9 cellular contexts compared by ENCODE assay signal in the genomic region with DNA sequence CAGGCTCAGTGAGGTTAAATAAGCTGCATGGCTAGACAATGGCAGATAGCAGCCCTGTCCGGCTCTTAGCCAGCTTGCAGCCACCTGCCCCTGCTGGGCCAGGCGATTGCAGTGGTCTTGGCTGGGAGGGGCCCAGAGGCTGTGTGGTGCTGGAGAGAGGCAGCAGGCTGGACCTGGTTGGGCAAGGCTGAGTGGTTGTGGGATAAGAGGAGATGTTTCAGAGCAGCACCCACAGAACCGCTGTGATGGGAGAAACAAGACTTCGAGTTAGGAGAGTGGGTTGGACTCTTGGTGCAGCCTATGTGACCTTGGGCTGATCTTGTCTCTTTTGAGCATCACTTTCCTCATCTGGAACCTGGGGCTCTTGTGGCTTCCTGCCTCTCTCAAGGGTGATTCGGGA. TPM values are rescaled to one million over a fixed set of nuclear protein-coding genes. Genes with fewer than 3 reads are reported as not detected.
A peak's percentile ranks its signal among the peaks of the same experiment; 100 is the strongest.
DNase-seq lines count a peak whose midpoint lies in the region; ATAC-seq, FAIRE-seq and TF ChIP-seq lines count a peak whose summit lies in the region.
"Had no signal": no experiment of that assay in that cellular context is flagged by ENCODE, and none has a peak within 500 bp of the region (broad histone marks: within the 10 kb centered on the region; RNA-seq: fewer than 3 reads in every experiment).

No MANE protein-coding gene starts in this region.

- H3K27ac ChIP-seq in neutrophil (peak overlapping the region; percentile 95), A673 (ENCODE audit: low read depth, low read length, poor library complexity, severe bottlenecking) (no peak overlapping the region)

- TF ChIP-seq CTCF in neutrophil (IDR thresholded peaks at IDR 0.05) (no peak), A673 (conservative IDR thresholded peaks at IDR 0.05; ENCODE audit: low read depth, low read length) (no peak)

- no TSS peak for BruUV-seq in A673 (replicated peaks; lab: Mats Ljungman, UMichigan)

- TF ChIP-seq POLR2A in GM12891 (IDR thresholded peaks at IDR 0.05; ENCODE audit: low read depth, low read length): no peak; the same call in 1 of the 2 replicates

- H3K4me1 ChIP-seq in neutrophil (ENCODE audit: control insufficient read depth in 1 of 2, insufficient read depth in 1 of 2, low read depth in 1 of 2, low read length in 1 of 2) (peaks cover 97 to 100% of the 10 kb centered on the region in 2 experiments), A673 (ENCODE audit: insufficient read depth, low read length, poor library complexity, severe bottlenecking) (no peaks in the 10 kb centered on the region)

- H3K4me3 ChIP-seq in neutrophil (ENCODE audit: low read depth in 1 of 2, low read length in 1 of 2) (peak overlapping the region; percentile 26 to 56), A673 (ENCODE audit: low read depth, low read length, poor library complexity, severe bottlenecking) (no peak overlapping the region)

- H3K9me3 Mint-ChIP-seq in activated naive CD8-positive, alpha-beta T cell treated with anti-CD3 and anti-CD28 coated beads, Interleukin-2, amount 10 ng/mL, durations not matched to agents 7 days and 5 days: no peaks in the 10 kb centered on the region

- H3K9me3 ChIP-seq in neutrophil (no peaks in the 10 kb centered on the region), A673 (ENCODE audit: low read depth, low read length, poor library complexity, severe bottlenecking) (no peaks in the 10 kb centered on the region)

- peaks cover 60% of the 10 kb centered on the region for H3K4me1 Mint-ChIP-seq in activated naive CD8-positive, alpha-beta T cell treated with anti-CD3 and anti-CD28 coated beads, Interleukin-2, amount 10 ng/mL, durations not matched to agents 7 days and 5 days

- FAIRE-seq in GM12891 (lab: Jason Lieb, UNC): peak; percentile 64

- POLR2A ChIA-PET in activated naive CD8-positive, alpha-beta T cell treated with anti-CD3 and anti-CD28 coated beads, Interleukin-2, amount 10 ng/mL, durations not matched to agents 7 days and 5 days (lab: Charles Lee): interaction anchor here (0.8 to 4.3 kb wide), 4 partner anchors 10 to 50 kb away, joined by 3 to 30 read pairs (median 5); no protein-coding TSS in a partner anchor
- POLR2A ChIA-PET in A673 (lab: Charles Lee; ENCODE audit: low non-redundant PET): no interaction called here

- peak overlapping the region; percentile 98 for H3K27ac Mint-ChIP-seq in activated naive CD8-positive, alpha-beta T cell treated with anti-CD3 and anti-CD28 coated beads, Interleukin-2, amount 10 ng/mL, durations not matched to agents 7 days and 5 days

- peak overlapping the region; percentile 76 for H3K4me3 Mint-ChIP-seq in activated naive CD8-positive, alpha-beta T cell treated with anti-CD3 and anti-CD28 coated beads, Interleukin-2, amount 10 ng/mL, durations not matched to agents 7 days and 5 days

- intact Hi-C loops in A673 (cut with micrococcal nuclease; ENCODE audit: unreplicated experiment): no loop called here

- no peaks in the 10 kb centered on the region for H3K27me3 ChIP-seq in neutrophil
- H3K27me3 ChIP-seq in A673 (replicated peaks; ENCODE audit: insufficient read depth, low read depth, low read length, poor library complexity): no peaks in the 10 kb centered on the region

- no peaks in the 10 kb centered on the region for H3K27me3 Mint-ChIP-seq in activated naive CD8-positive, alpha-beta T cell treated with anti-CD3 and anti-CD28 coated beads, Interleukin-2, amount 10 ng/mL, durations not matched to agents 7 days and 5 days

- CTCF ChIA-PET in A673 (lab: Charles Lee): no interaction called here

- H3K36me3 ChIP-seq in neutrophil (no peaks in the 10 kb centered on the region), A673 (ENCODE audit: insufficient read depth, low read length, poor library complexity, severe bottlenecking) (no peaks in the 10 kb centered on the region)

- DNase-seq in GM12891 (ENCODE audit: insufficient read length, low spot score) (no peak), NCI-H2227 (lab: John Stamatoyannopoulos, UW; ENCODE audit: unreplicated experiment) (peak; percentile 63), RKO (ENCODE audit: low spot score) (no peak), A673 (ENCODE audit: low spot score) (no peak)
- peak; percentile 45 for DNase-seq in activated naive CD8-positive, alpha-beta T cell treated with anti-CD3 and anti-CD28 coated beads, Interleukin-2, amount 10 ng/mL, durations not matched to agents 7 days and 5 days
- DNase-seq in stimulated activated naive CD4-positive, alpha-beta T cell treated with Interleukin-2 at 50 U/mL for 16 hours (lab: John Stamatoyannopoulos, UW): no peak
- DNase-seq: T1000 had no signal

- H3K36me3 Mint-ChIP-seq in activated naive CD8-positive, alpha-beta T cell treated with anti-CD3 and anti-CD28 coated beads, Interleukin-2, amount 10 ng/mL, durations not matched to agents 7 days and 5 days: peaks cover 6% of the 10 kb centered on the region

- no peak for ATAC-seq in activated naive CD8-positive, alpha-beta T cell treated with anti-CD3 and anti-CD28 coated beads, Interleukin-2, amount 10 ng/mL, durations not matched to agents 7 days and 5 days (ENCODE audit: low read depth)
- no peak for ATAC-seq in GM21423 (IDR thresholded peaks at IDR 0.05; ENCODE audit: unreplicated experiment)

TF ChIP-seq in GM12891, 5 proteins besides CTCF, POLR2A, EP300 and RAD21:
- TF ChIP-seq TAF1 (IDR thresholded peaks at IDR 0.05; ENCODE audit: low read depth, low read length) (no peak), POU2F2 (IDR thresholded peaks at IDR 0.05; ENCODE audit: low read depth, low read length) (no peak), PAX5 (IDR thresholded peaks at IDR 0.05; ENCODE audit: insufficient read depth, low read length, severe bottlenecking) (no peak), POLR2AphosphoS5 (IDR thresholded peaks at IDR 0.05; ENCODE audit: low read depth, low read length) (no peak), SPI1 (IDR thresholded peaks at IDR 0.05; ENCODE audit: low read depth, low read length) (no peak)

RNA-seq across cellular contexts. Expression of a gene that starts 25.5 kb away (rescaled TPM):
- polyA plus RNA-seq in GM12891 (2012; ENCODE audit: low read depth, missing spikeins): 7.1 TPM
- total RNA-seq in activated naive CD8-positive, alpha-beta T cell treated with anti-CD3 and anti-CD28 coated beads, Interleukin-2, amount 10 ng/mL, durations not matched to agents 7 days and 5 days: 10 to 100 TPM; 51.5 to 53.5 TPM
- 11.8 and 12.1 TPM in 2 replicates for total RNA-seq in A673 (2021)

Comparison
In these comparisons a context has a peak if more than half of its experiments do, and no peak if none do; other contexts are left out.
1. DNase-seq: peak in NCI-H2227 (single experiment) and activated naive CD8-positive, alpha-beta T cell treated with anti-CD3 and anti-CD28 coated beads, Interleukin-2, amount 10 ng/mL, durations not matched to agents 7 days and 5 days (single experiment); none in GM12891 (single experiment), RKO (single experiment), A673 (single experiment) and stimulated activated naive CD4-positive, alpha-beta T cell treated with Interleukin-2 at 50 U/mL for 16 hours (single experiment).